Comparison of ENCODE assay signal across 10 cellular contexts in the genomic region with DNA sequence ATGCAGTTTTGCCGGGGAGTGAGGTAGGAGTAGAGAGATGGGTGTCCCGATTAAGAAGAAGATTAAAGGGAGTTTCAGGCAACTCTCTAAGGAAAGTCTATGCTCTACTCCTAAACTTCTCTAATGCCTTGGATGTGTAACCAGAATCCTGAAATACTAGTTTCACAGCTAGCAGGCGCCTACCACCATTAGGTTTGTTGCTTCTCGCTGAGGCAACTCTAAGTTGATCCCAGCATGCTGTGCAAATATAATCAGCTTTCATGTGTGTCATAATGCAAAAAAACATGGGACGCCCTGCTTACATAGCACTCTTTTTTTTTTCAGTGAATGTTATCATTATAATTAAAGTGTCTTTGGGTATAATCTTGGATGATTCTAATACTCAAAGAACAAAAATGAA.
"Had no signal": no experiment of that assay in that cellular context is flagged by ENCODE, and none has a peak within 500 bp of the region (broad histone marks: within the 10 kb centered on the region; RNA-seq: fewer than 3 reads in every experiment).

No MANE protein-coding gene starts in this region.

- ATAC-seq: activated T-cell treated with anti-CD3 and anti-CD28 coated beads, Interleukin-2, amount 50 U/mL, for 4 hours; left lung had no signal

- H3K4me1 ChIP-seq: ascending aorta, parathyroid adenoma had no signal

- DNase-seq: activated CD4-positive, alpha-beta T cell treated with anti-CD3 and anti-CD28 coated beads, Interleukin-2, amount 50 U/mL, for 48 hours; activated gamma-delta T cell; activated T-cell treated with anti-CD3 and anti-CD28 coated beads, Interleukin-2, amount 50 U/mL, for 4 hours; left lung; midbrain; naive B cell had no signal

- H3K4me3 ChIP-seq: ascending aorta, cardiac muscle cell, left lung, tibial nerve had no signal

- H3K9me3 ChIP-seq: ascending aorta, left lung, tibial nerve had no signal

- H3K36me3 ChIP-seq: ascending aorta, cardiac muscle cell, left lung, tibial nerve had no signal

- H3K27me3 ChIP-seq: ascending aorta, cardiac muscle cell, left lung, tibial nerve had no signal

- H3K27ac ChIP-seq: cardiac muscle cell, parathyroid adenoma had no signal
